Comparison of ENCODE assay signal across 20 cellular contexts in the genomic region with DNA sequence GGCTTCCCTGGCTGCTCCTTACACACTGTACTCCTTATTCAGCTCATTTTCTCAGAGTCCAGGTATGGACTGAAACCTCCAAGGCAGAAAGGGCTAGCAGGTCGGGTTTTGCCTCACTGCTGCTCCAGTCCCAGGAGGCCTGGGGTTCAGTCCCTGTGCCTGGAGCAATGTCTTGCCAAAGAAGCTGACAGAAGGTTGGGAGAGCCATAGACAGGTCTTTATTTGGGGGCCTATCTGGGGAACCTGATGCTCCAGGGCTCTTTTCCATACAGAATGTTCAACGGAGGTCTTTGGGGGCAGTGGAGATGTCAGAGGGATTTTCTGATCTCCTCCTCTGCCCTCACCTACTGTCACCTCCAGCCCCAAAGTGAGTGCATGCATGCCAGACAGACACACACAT. TPM values are rescaled to one million over a fixed set of nuclear protein-coding genes. Genes with fewer than 3 reads are reported as not detected.
DNase-seq lines count a peak whose midpoint lies in the region; ATAC-seq and TF ChIP-seq lines count a peak whose summit lies in the region.
"Had no signal": no experiment of that assay in that cellular context is flagged by ENCODE, and none has a peak within 500 bp of the region (broad histone marks: within the 10 kb centered on the region; RNA-seq: fewer than 3 reads in every experiment).

No MANE protein-coding gene starts in this region.

- H3K36me3 ChIP-seq in left ventricle myocardium inferior = peaks cover 26% of the 10 kb centered on the region
- peaks cover 0 to 28% (median 10%) of the 10 kb centered on the region in 9 donors for H3K36me3 ChIP-seq in heart right ventricle
- peaks cover 0 to 11% of the 10 kb centered on the region in 2 donors for H3K36me3 ChIP-seq in neuronal stem cell (replicated peaks in 1 of 2; ENCODE audit: control insufficient read depth in 2 of 2, insufficient read depth in 2 of 2, low read length in 2 of 2)

- H3K4me2 ChIP-seq in neuronal stem cell (ENCODE audit: insufficient read depth, low read length, poor library complexity, severe bottlenecking) = no peak overlapping the region

- no peak for DNase-seq in left ventricle myocardium inferior
- no peak for DNase-seq in heart right ventricle
- DNase-seq in glutamatergic neuron = no peak
- DNase-seq in neuronal stem cell (ENCODE audit: low spot score) = no peak
- no peak for DNase-seq in NCI-H2196 treated with DMSO at 0.1 percent for 48 hours (lab: John Stamatoyannopoulos, UW; ENCODE audit: unreplicated experiment)
- DNase-seq in NCI-H2171 (lab: John Stamatoyannopoulos, UW) = no peak
- DNase-seq: Calu3; CD8-positive, alpha-beta memory T cell; DMS153; Karpas-422; MV-4-11; NCI-H1105 treated with DMSO at 0.1 percent for 48 hours; NCI-H2029 treated with DMSO at 0.1 percent for 48 hours; NCI-H446 treated with DMSO at 0.1 percent for 48 hours; NCI-H526 treated with DMSO at 0.1 percent for 48 hours; OCI-M1; SHP77 had no signal

- H3K9me3 ChIP-seq in left ventricle myocardium inferior (replicated peaks) = no peaks in the 10 kb centered on the region
- no peaks in the 10 kb centered on the region for H3K9me3 ChIP-seq in heart right ventricle
- H3K9me3 ChIP-seq in neuronal stem cell (replicated peaks in 1 of 2; ENCODE audit: control insufficient read depth in 2 of 2, insufficient read depth in 1 of 2, low read depth in 1 of 2, low read length in 2 of 2) = no peaks in the 10 kb centered on the region

- no peak overlapping the region for H2BK120ac ChIP-seq in neuronal stem cell (ENCODE audit: low read depth, low read length)

- H3K4me3 Mint-ChIP-seq in glutamatergic neuron (ENCODE audit: unreplicated experiment) = peak overlapping the region; percentile 78
- H3K4me3 Mint-ChIP-seq: CD8-positive, alpha-beta memory T cell had no signal

- H2BK15ac ChIP-seq in neuronal stem cell (ENCODE audit: low read length) = peak overlapping the region; percentile 16

- H3K23ac ChIP-seq in neuronal stem cell (ENCODE audit: low read depth, low read length, poor library complexity) = no peak overlapping the region

- H3K27me3 Mint-ChIP-seq in glutamatergic neuron (ENCODE audit: unreplicated experiment) = peaks cover 32% of the 10 kb centered on the region
- H3K27me3 Mint-ChIP-seq: CD8-positive, alpha-beta memory T cell had no signal

- peaks cover 30% of the 10 kb centered on the region for H3K9me3 Mint-ChIP-seq in glutamatergic neuron (ENCODE audit: unreplicated experiment)
- H3K9me3 Mint-ChIP-seq: CD8-positive, alpha-beta memory T cell had no signal

- WGBS in heart right ventricle, 2 donors = 75 to 84% methylated on average over 2 of the region's 2 CpGs
- no CpG with 5 or more reads among the region's 2 CpGs for WGBS in neuronal stem cell (ENCODE audit: extremely low coverage in 2 of 2, insufficient read length in 2 of 2, insufficient replicate concordance in 1 of 2), 2 donors

- no peak overlapping the region for H2AFZ ChIP-seq in neuronal stem cell (ENCODE audit: low read length)

- H3K9ac ChIP-seq in neuronal stem cell (ENCODE audit: low read depth, low read length, poor library complexity) = no peak overlapping the region

- no peak overlapping the region for H4K8ac ChIP-seq in neuronal stem cell (ENCODE audit: low read depth, low read length)

- no peak overlapping the region for H2AK5ac ChIP-seq in neuronal stem cell (ENCODE audit: low read depth, low read length)

- no peak overlapping the region for H3K4ac ChIP-seq in neuronal stem cell (ENCODE audit: low read length)

- intact Hi-C loops in left ventricle myocardium inferior (cut with micrococcal nuclease) (no loop called here), heart right ventricle (cut with DNase I) (loop anchor here in 1 of 10 donors (2.0 kb wide), 1 partner anchor 20 kb away; no protein-coding TSS in a partner anchor)

- TF ChIP-seq CTCF in left ventricle myocardium inferior (IDR thresholded peaks at IDR 0.05; ENCODE audit: borderline replicate concordance) (no peak), heart right ventricle (IDR thresholded peaks at IDR 0.05) (no peak), glutamatergic neuron (IDR thresholded peaks at IDR 0.05; ENCODE audit: partially characterized antibody, unreplicated experiment) (no peak)

- no peak overlapping the region for H3K14ac ChIP-seq in neuronal stem cell (ENCODE audit: low read length)

- H3K27ac ChIP-seq in left ventricle myocardium inferior (replicated peaks) (peak overlapping the region; percentile 70), heart right ventricle (peak overlapping the region in 2 of 10 donors; percentile 10 to 58), neuronal stem cell (replicated peaks; ENCODE audit: low read length) (no peak overlapping the region)
- H3K27ac ChIP-seq: C4-2B, SK-N-MC had no signal

- no peak for ATAC-seq in heart right ventricle
- ATAC-seq in GM18873 (IDR thresholded peaks at IDR 0.05; ENCODE audit: low FRiP score, unreplicated experiment) = no peak

- H3K27me3 ChIP-seq in left ventricle myocardium inferior (ENCODE audit: low read depth) (no peaks in the 10 kb centered on the region), heart right ventricle (no peaks in the 10 kb centered on the region), neuronal stem cell (ENCODE audit: control insufficient read depth in 3 of 3, insufficient read depth in 3 of 3, low read depth in 1 of 3, low read length in 3 of 3) (no peaks in the 10 kb centered on the region)

- H4K91ac ChIP-seq in neuronal stem cell (ENCODE audit: low read depth, low read length, poor library complexity) = no peak overlapping the region

- H3K4me3 ChIP-seq in left ventricle myocardium inferior (no peak overlapping the region), heart right ventricle (no peak overlapping the region), neuronal stem cell (ENCODE audit: low read length in 2 of 2) (no peak overlapping the region)
- H3K4me3 ChIP-seq: SK-N-MC had no signal

- no peak overlapping the region for H2BK12ac ChIP-seq in neuronal stem cell (ENCODE audit: low read length)

- H2BK5ac ChIP-seq in neuronal stem cell (ENCODE audit: low read length) = peak overlapping the region; percentile 33

- peaks cover 83% of the 10 kb centered on the region for H3K4me1 Mint-ChIP-seq in glutamatergic neuron (ENCODE audit: low read depth, unreplicated experiment)

- H3K4me1 ChIP-seq in left ventricle myocardium inferior = peaks cover 97% of the 10 kb centered on the region
- peaks cover 28 to 91% (median 69%) of the 10 kb centered on the region in 9 donors for H3K4me1 ChIP-seq in heart right ventricle
- H3K4me1 ChIP-seq in neuronal stem cell (ENCODE audit: control insufficient read depth in 2 of 2, insufficient read depth in 1 of 2, low read depth in 1 of 2, low read length in 2 of 2) = peaks cover 14 to 39% of the 10 kb centered on the region in 2 donors

- peak overlapping the region; percentile 58 for H3K18ac ChIP-seq in neuronal stem cell (ENCODE audit: low read length)

- peaks cover 3% of the 10 kb centered on the region for H3K79me1 ChIP-seq in neuronal stem cell (ENCODE audit: low read depth, low read length)

- peak overlapping the region; percentile 86 for H3K27ac Mint-ChIP-seq in glutamatergic neuron (ENCODE audit: unreplicated experiment)

- H3K36me3 Mint-ChIP-seq in glutamatergic neuron (ENCODE audit: unreplicated experiment) = peaks cover 3% of the 10 kb centered on the region

RNA-seq across cellular contexts. Expression of a gene that starts 12.9 kb away (rescaled TPM):
- total RNA-seq in left ventricle myocardium inferior (24.3 TPM), heart right ventricle (10 to 100 TPM in 9 of 10 donors, 1 to 10 TPM in 1; 8.7 to 34.6 (median 14.8) TPM), glutamatergic neuron (ENCODE audit: unreplicated experiment) (112 TPM)
- 1 to 10 TPM; 6.8 to 9.9 TPM for polyA plus RNA-seq in heart right ventricle
- 2.6 TPM for polyA plus RNA-seq in neuronal stem cell (2013, experiment 1 of 2)
- polyA plus RNA-seq in neuronal stem cell (2013, experiment 2 of 2) = 2.6 TPM
- total RNA-seq: Calu3 had no signal
- polyA plus RNA-seq: CD8-positive, alpha-beta memory T cell had no signal

RNA-seq across cellular contexts. Expression of a gene that starts 29.4 kb away (rescaled TPM):
- total RNA-seq in left ventricle myocardium inferior = 5.9 TPM
- total RNA-seq in heart right ventricle = 1 to 10 TPM; 5.0 to 10.0 (median 6.5) TPM
- polyA plus RNA-seq in heart right ventricle = 1 to 10 TPM; 4.0 to 4.1 TPM
- total RNA-seq in glutamatergic neuron (ENCODE audit: unreplicated experiment) = 17.3 TPM
- 11.3 TPM for polyA plus RNA-seq in neuronal stem cell (2013, experiment 1 of 2)
- polyA plus RNA-seq in neuronal stem cell (2013, experiment 2 of 2) = 11.2 TPM
